23 cellular contexts compared by ENCODE assay signal in genomic region chr17:20941872-20942271, GRCh38.
DNase-seq lines count a peak whose midpoint lies in the region; ATAC-seq, FAIRE-seq and TF ChIP-seq lines count a peak whose summit lies in the region.
"Had no signal": no experiment of that assay in that cellular context is flagged by ENCODE, and none has a peak within 500 bp of the region (broad histone marks: within the 10 kb centered on the region; RNA-seq: fewer than 3 reads in every experiment).

No MANE protein-coding gene starts in this region.

- H3K4me2 ChIP-seq in HepG2 (ENCODE audit: low read depth, low read length) (no peak overlapping the region), Karpas-422 (ENCODE audit: low read depth, low read length, poor library complexity, severe bottlenecking) (no peak overlapping the region)
- H3K4me2 ChIP-seq: BLaER1 had no signal

- ATAC-seq in HepG2 (no peak), right lobe of liver (no peak)
- ATAC-seq: CD8-positive, alpha-beta T cell had no signal

- H3K4me3 ChIP-seq in HepG2 (replicated peaks in 1 of 3; ENCODE audit: insufficient read depth in 1 of 3, low read depth in 2 of 3, low read length in 3 of 3), result no peak overlapping the region
- H3K4me3 ChIP-seq in right lobe of liver, result no peak overlapping the region
- no peak overlapping the region for H3K4me3 ChIP-seq in bronchial epithelial cell (ENCODE audit: low read depth, low read length)
- no peak overlapping the region for H3K4me3 ChIP-seq in Karpas-422 (ENCODE audit: low read length)
- H3K4me3 ChIP-seq: BLaER1, GM23248, HAP-1 had no signal

- peaks cover 0 to 2% of the 10 kb centered on the region in 2 experiments; a peak in 2 of 5 replicates for H3K36me3 ChIP-seq in HepG2 (replicated peaks in 1 of 2; ENCODE audit: control insufficient read depth in 1 of 2, insufficient read depth in 2 of 2, low read length in 2 of 2)
- H3K36me3 ChIP-seq in right lobe of liver, result no peaks in the 10 kb centered on the region
- H3K36me3 ChIP-seq in bronchial epithelial cell (ENCODE audit: control insufficient read depth, insufficient read depth, low read length), result no peaks in the 10 kb centered on the region
- no peaks in the 10 kb centered on the region for H3K36me3 ChIP-seq in Karpas-422 (ENCODE audit: insufficient read depth, low read length)
- H3K36me3 ChIP-seq: BLaER1, HAP-1 had no signal

- H4K20me1 ChIP-seq in HepG2 (ENCODE audit: insufficient read depth, low read length) (peaks cover 6% of the 10 kb centered on the region; the same call in 1 of the 2 replicates), Karpas-422 (ENCODE audit: insufficient read depth, low read depth, low read length) (no peaks in the 10 kb centered on the region)
- H4K20me1 ChIP-seq: BLaER1 had no signal

- H2AFZ ChIP-seq in HepG2 (ENCODE audit: low read length) (no peak overlapping the region), Karpas-422 (ENCODE audit: low read length) (no peak overlapping the region)
- H2AFZ ChIP-seq: GM23248 had no signal

- DNase-seq in HepG2 (ENCODE audit: low spot score) (no peak), right lobe of liver (no peak), bronchial epithelial cell (ENCODE audit: low read depth) (no peak), neural crest cell (ENCODE audit: low read depth, low spot score) (no peak), osteocyte (ENCODE audit: extremely low spot score, unreplicated experiment) (no peak), NCI-H345 treated with DMSO at 0.1 percent for 48 hours (lab: John Stamatoyannopoulos, UW; ENCODE audit: unreplicated experiment) (no peak), Karpas-422 (no peak)
- DNase-seq in activated effector memory CD4-positive, alpha-beta T cell treated with anti-CD3 and anti-CD28 coated beads, Interleukin-2, amount 50 U/mL, for 16 hours, result no peak
- DNase-seq: Caco-2; CD4-positive, CD25-positive, alpha-beta regulatory T cell; CD8-positive, alpha-beta T cell; DMS153; DND-41; GM23248 had no signal

- H3K9ac ChIP-seq in HepG2 (ENCODE audit: insufficient read depth, low read depth, low read length) (no peak overlapping the region), Karpas-422 (ENCODE audit: low read length) (no peak overlapping the region)
- H3K9ac ChIP-seq: BLaER1, GM23248 had no signal

- H3K9me2 ChIP-seq in Karpas-422 (replicated peaks; ENCODE audit: insufficient read depth, low read length), result no peaks in the 10 kb centered on the region

- BruUV-seq in HepG2 (replicated peaks; lab: Mats Ljungman, UMichigan), result no TSS peak

- H3K27ac Mint-ChIP-seq in neural crest cell (ENCODE audit: unreplicated experiment) (peak overlapping the region; percentile 48), osteocyte (ENCODE audit: unreplicated experiment) (peak overlapping the region; percentile 34)
- H3K27ac Mint-ChIP-seq: B cell; CD4-positive, CD25-positive, alpha-beta regulatory T cell; CD8-positive, alpha-beta T cell had no signal

- no peak for TF ChIP-seq POLR2A in HepG2 (IDR thresholded peaks at IDR 0.05; ENCODE audit: insufficient read depth in 1 of 2, low read depth in 2 of 2, low read length in 2 of 2)
- no peak for TF ChIP-seq POLR2A in right lobe of liver (IDR thresholded peaks at IDR 0.05)

- H3K27me3 ChIP-seq in HepG2 (ENCODE audit: control insufficient read depth in 1 of 2, insufficient read depth in 2 of 2, low read length in 2 of 2) (no peaks in the 10 kb centered on the region; a peak in 1 of 5 replicates), right lobe of liver (no peaks in the 10 kb centered on the region), bronchial epithelial cell (ENCODE audit: control insufficient read depth, insufficient read depth, low read length) (no peaks in the 10 kb centered on the region), Karpas-422 (ENCODE audit: low read length) (no peaks in the 10 kb centered on the region; the same call in 1 of the 2 replicates)
- H3K27me3 ChIP-seq: BLaER1 had no signal

- H3K79me2 ChIP-seq in HepG2 (ENCODE audit: insufficient read depth, low read length) (peaks cover 3% of the 10 kb centered on the region), Karpas-422 (ENCODE audit: low read length) (no peaks in the 10 kb centered on the region)

- no peak for TF ChIP-seq RAD21 in HepG2 (CRISPR knock-in tag; IDR thresholded peaks at IDR 0.05)

- in situ Hi-C loops in HepG2 (cut with HindIII; ENCODE audit: extremely low pct_ligation_motif_present, low pct_unique_long_range_greater_than_20kb), result no loop called here

- TF ChIP-seq CTCF in HepG2 (CRISPR knock-in tag; IDR thresholded peaks at IDR 0.05) (no peak), right lobe of liver (IDR thresholded peaks at IDR 0.05) (no peak), bronchial epithelial cell (IDR thresholded peaks at IDR 0.05; ENCODE audit: insufficient read depth, low read length, severe bottlenecking) (no peak), neural crest cell (conservative IDR thresholded peaks at IDR 0.05) (no peak), osteocyte (IDR thresholded peaks at IDR 0.05) (no peak)

- intact Hi-C loops in HepG2 (cut with micrococcal nuclease; ENCODE audit: unreplicated experiment), result no loop called here
- intact Hi-C loops in right lobe of liver (cut with DNase I), result loop anchor here in 1 of 2 donors (10.0 kb wide), 1 partner anchor 53 kb away; no protein-coding TSS in a partner anchor

- H3K4me1 Mint-ChIP-seq in neural crest cell (peaks cover 3% of the 10 kb centered on the region), osteocyte (ENCODE audit: unreplicated experiment) (peaks cover 33% of the 10 kb centered on the region)
- H3K4me1 Mint-ChIP-seq: B cell; CD4-positive, CD25-positive, alpha-beta regulatory T cell had no signal

- H3K27ac ChIP-seq in HepG2 (ENCODE audit: extremely low read length, insufficient read depth, low read length) (no peak overlapping the region), right lobe of liver (no peak overlapping the region), Karpas-422 (ENCODE audit: low read length) (no peak overlapping the region)
- H3K27ac ChIP-seq: 22Rv1, BLaER1, C4-2B, GM23248 had no signal

- no peak overlapping the region for H3K4me3 Mint-ChIP-seq in neural crest cell
- H3K4me3 Mint-ChIP-seq in osteocyte (ENCODE audit: unreplicated experiment), result no peak overlapping the region
- H3K4me3 Mint-ChIP-seq: B cell; CD4-positive, CD25-positive, alpha-beta regulatory T cell; CD8-positive, alpha-beta T cell had no signal

- H3K9me3 ChIP-seq in HepG2 (ENCODE audit: low read length), result no peaks in the 10 kb centered on the region
- H3K9me3 ChIP-seq in right lobe of liver, result no peaks in the 10 kb centered on the region
- no peaks in the 10 kb centered on the region for H3K9me3 ChIP-seq in Karpas-422 (ENCODE audit: low read length)
- H3K9me3 ChIP-seq: BLaER1, Caco-2, HAP-1 had no signal

- POLR2A ChIA-PET in HepG2 (lab: Yijun Ruan, JAX), result no interaction called here

- WGBS in HepG2 (ENCODE audit: low lambda C conversion rate), result 76% methylated on average over 5 of the region's 5 CpGs
- WGBS in right lobe of liver (ENCODE audit: insufficient coverage, low coverage, low lambda C conversion rate, missing lambda C conversion rate), result 88% methylated on average over 4 of the region's 5 CpGs

- TF ChIP-seq EP300 in HepG2 (IDR thresholded peaks at IDR 0.05; ENCODE audit: low read depth in 2 of 2, low read length in 2 of 2) (no peak), HepG2 (CRISPR knock-in tag; IDR thresholded peaks at IDR 0.05; ENCODE audit: borderline replicate concordance) (no peak)

- H3K4me1 ChIP-seq in HepG2 (ENCODE audit: insufficient read depth, low read length), result no peaks in the 10 kb centered on the region
- no peaks in the 10 kb centered on the region for H3K4me1 ChIP-seq in right lobe of liver
- H3K4me1 ChIP-seq in Karpas-422 (ENCODE audit: low read length), result 0 out of 2 replicates have a peak, but pooled peaks cover 3% of the 10 kb centered on the region
- H3K4me1 ChIP-seq: BLaER1, HAP-1 had no signal

- H3K27me3 Mint-ChIP-seq in neural crest cell (ENCODE audit: low read depth), result no peaks in the 10 kb centered on the region
- H3K27me3 Mint-ChIP-seq in osteocyte (ENCODE audit: unreplicated experiment), result no peaks in the 10 kb centered on the region

- peaks cover 2% of the 10 kb centered on the region for H3K9me3 Mint-ChIP-seq in neural crest cell
- peaks cover 5% of the 10 kb centered on the region for H3K9me3 Mint-ChIP-seq in osteocyte (ENCODE audit: unreplicated experiment)
- H3K9me3 Mint-ChIP-seq: CD8-positive, alpha-beta T cell had no signal

- CTCF ChIA-PET in HepG2 (lab: Yijun Ruan, JAX; ENCODE audit: low intra/inter-chr PET ratio, low total read pairs), result no interaction called here

- peaks cover 12% of the 10 kb centered on the region for H3K36me3 Mint-ChIP-seq in neural crest cell (ENCODE audit: low read depth)
- peaks cover 37% of the 10 kb centered on the region for H3K36me3 Mint-ChIP-seq in osteocyte (ENCODE audit: unreplicated experiment)
- H3K36me3 Mint-ChIP-seq: CD8-positive, alpha-beta T cell had no signal

- FAIRE-seq in HepG2 (lab: Jason Lieb, UNC) (no peak), bronchial epithelial cell (lab: Jason Lieb, UNC) (peak; percentile 77)
- FAIRE-seq: A204.1, G401.6, GM12892, GM19239 had no signal

TF ChIP-seq in HepG2, 621 proteins besides CTCF, POLR2A, EP300 and RAD21:
- peak; percentile 11; the same call in 1 of the 2 replicates for TF ChIP-seq ATF7 (IDR thresholded peaks at IDR 0.05)
- TF ChIP-seq ATF7 (CRISPR knock-in tag; IDR thresholded peaks at IDR 0.05), result no peak
- no peak for TF ChIP-seq ZNF317 (CRISPR knock-in tag; IDR thresholded peaks at IDR 0.05)
